Comparison of ENCODE assay signal across 34 cellular contexts in the genomic region with DNA sequence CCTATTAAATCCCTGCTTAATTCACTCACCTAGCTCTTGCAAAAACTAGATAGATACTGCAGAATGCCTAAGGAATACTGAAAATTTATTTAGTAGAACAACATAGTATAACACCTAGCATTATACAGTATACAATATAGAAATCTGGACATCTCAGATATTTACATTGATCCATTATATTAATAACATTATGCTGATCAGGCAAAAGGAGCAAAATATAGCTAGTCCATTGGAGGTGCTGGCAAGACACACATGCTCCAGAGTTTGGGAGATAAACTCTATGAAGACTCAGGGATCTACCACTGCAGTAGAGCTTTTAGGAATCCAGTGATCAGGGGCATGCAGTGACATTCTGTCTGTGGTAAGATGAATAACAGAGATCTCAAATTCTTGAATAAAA.
"Had no signal": no experiment of that assay in that cellular context is flagged by ENCODE, and none has a peak within 500 bp of the region (broad histone marks: within the 10 kb centered on the region; RNA-seq: fewer than 3 reads in every experiment).

No MANE protein-coding gene starts in this region.

- H3K36me3 ChIP-seq: adrenal gland, brain microvascular endothelial cell, breast epithelium had no signal

- ATAC-seq: activated CD8-positive, alpha-beta T cell treated with anti-CD3 and anti-CD28 coated beads for 36 hours; activated naive CD4-positive, alpha-beta T cell treated with anti-CD3 and anti-CD28 coated beads, Interleukin-2, amount 50 U/mL, for 72 hours; activated T-cell treated with anti-CD3 and anti-CD28 coated beads, Interleukin-2, amount 50 U/mL, for 4 hours; activated T-cell treated with anti-CD3 and anti-CD28 coated beads, Interleukin-2, amount 50 U/mL, for 72 hours; activated T-helper 17 cell treated with anti-CD3 and anti-CD28 coated beads, Interleukin-2, amount 50 U/mL, for 72 hours; body of pancreas had no signal

- DNase-seq: activated B cell treated with CpG ODN at 0.5 μM for 24 hours; activated CD4-positive, alpha-beta memory T cell treated with anti-CD3 and anti-CD28 coated beads for 36 hours; activated CD4-positive, alpha-beta T cell treated with anti-CD3 and anti-CD28 coated beads for 4 hours; activated CD4-positive, alpha-beta T cell treated with anti-CD3 and anti-CD28 coated beads, Interleukin-2, amount 10 ng/mL, durations not matched to agents 24 days and 14 days; activated CD4-positive, alpha-beta T cell treated with anti-CD3 and anti-CD28 coated beads, Interleukin-2, amount 50 U/mL, for 1 hour; activated CD4-positive, alpha-beta T cell treated with anti-CD3 and anti-CD28 coated beads, Interleukin-2, amount 50 U/mL, for 4 hours; activated CD4-positive, CD25-positive, alpha-beta regulatory T cell treated with anti-CD3 and anti-CD28 coated beads, Interleukin-2, amount 50 U/mL, for 72 hours; activated CD8-positive, alpha-beta memory T cell treated with anti-CD3 and anti-CD28 coated beads, Interleukin-2, amount 50 U/mL, for 4 hours; activated CD8-positive, alpha-beta T cell treated with anti-CD3 and anti-CD28 coated beads for 36 hours; activated effector memory CD4-positive, alpha-beta T cell treated with anti-CD3 and anti-CD28 coated beads, Interleukin-2, amount 50 U/mL, for 16 hours; activated gamma-delta T cell treated with Interleukin-2 at 50 U/mL for 16 hours; activated naive CD4-positive, alpha-beta T cell; activated naive CD4-positive, alpha-beta T cell treated with anti-CD3 and anti-CD28 coated beads for 36 hours; activated naive CD4-positive, alpha-beta T cell treated with anti-CD3 and anti-CD28 coated beads, Interleukin-2, amount 50 U/mL, for 16 hours; activated naive CD8-positive, alpha-beta T cell treated with anti-CD3 and anti-CD28 coated beads for 36 hours; activated T-cell treated with anti-CD3 and anti-CD28 coated beads for 4 hours; activated T-cell treated with anti-CD3 and anti-CD28 coated beads, Interleukin-2, amount 50 U/mL, for 1 hour; activated T-cell treated with anti-CD3 and anti-CD28 coated beads, Interleukin-2, amount 50 U/mL, for 4 hours; activated T-cell treated with anti-CD3 and anti-CD28 coated beads, Interleukin-2, amount 50 U/mL, for 72 hours; adrenal gland; amniotic stem cell; aorta; body of pancreas; brain microvascular endothelial cell; central memory CD4-positive, alpha-beta T cell; T-helper 1 cell; T-helper 2 cell; T-helper 9 cell had no signal

- H3K9me3 ChIP-seq: adrenal gland, body of pancreas had no signal

- H3K27ac ChIP-seq: adrenal gland, body of pancreas, brain microvascular endothelial cell, breast epithelium, VCaP had no signal

- H3K4me1 ChIP-seq: adrenal gland, body of pancreas, breast epithelium had no signal

- H3K27me3 ChIP-seq: adrenal gland, body of pancreas, brain microvascular endothelial cell, breast epithelium had no signal

- H3K4me3 ChIP-seq: adrenal gland, body of pancreas, breast epithelium had no signal

- FAIRE-seq: astrocyte, TTC549 had no signal
